In genomic region chr14:80049055-80049454, GRCh38 we compare ENCODE assay signal across 28 cellular contexts.
"Had no signal": no experiment of that assay in that cellular context is flagged by ENCODE, and none has a peak within 500 bp of the region (broad histone marks: within the 10 kb centered on the region; RNA-seq: fewer than 3 reads in every experiment).

No MANE protein-coding gene starts in this region.

- H3K27me3 ChIP-seq: pancreas, stomach, testis, thyroid gland, transverse colon, upper lobe of left lung, vagina had no signal

- H3K36me3 Mint-ChIP-seq: mesothelial cell of epicardium; naive thymus-derived CD4-positive, alpha-beta T cell; natural killer cell treated with Interleukin-12 subunit alpha and Interleukin-12 subunit beta and Interleukin-15 and Interleukin-18, amount 100 ng/mL, for 72 hours; stimulated activated naive B cell treated with anti-CD40 and anti-IgM and Interleukin-4, amounts not matched to agents 10 μg/mL and 1 μg/mL and 100 μg/mL, for 72 hours had no signal

- H3K27me3 Mint-ChIP-seq: naive thymus-derived CD4-positive, alpha-beta T cell; natural killer cell treated with Interleukin-12 subunit alpha and Interleukin-12 subunit beta and Interleukin-15 and Interleukin-18, amount 100 ng/mL, for 72 hours; stimulated activated naive B cell treated with anti-CD40 and anti-IgM and Interleukin-4, amounts not matched to agents 10 μg/mL and 1 μg/mL and 100 μg/mL, for 72 hours had no signal

- H3K27ac ChIP-seq: left ventricle myocardium inferior, pancreas, prostate gland, skin epidermis, stomach, testis, thyroid gland, transverse colon, upper lobe of left lung, vagina had no signal

- H3K4me3 Mint-ChIP-seq: mesothelial cell of epicardium; naive thymus-derived CD4-positive, alpha-beta T cell; natural killer cell treated with Interleukin-12 subunit alpha and Interleukin-12 subunit beta and Interleukin-15 and Interleukin-18, amount 100 ng/mL, for 72 hours; stimulated activated naive B cell treated with anti-CD40 and anti-IgM and Interleukin-4, amounts not matched to agents 10 μg/mL and 1 μg/mL and 100 μg/mL, for 72 hours had no signal

- H3K4me1 Mint-ChIP-seq: mesothelial cell of epicardium; naive thymus-derived CD4-positive, alpha-beta T cell; stimulated activated naive B cell treated with anti-CD40 and anti-IgM and Interleukin-4, amounts not matched to agents 10 μg/mL and 1 μg/mL and 100 μg/mL, for 72 hours had no signal

- H3K4me3 ChIP-seq: left ventricle myocardium inferior, lung, mucosa of descending colon, pancreas, prostate gland, skin epidermis, stomach, testis, thyroid gland, transverse colon, upper lobe of left lung, vagina had no signal

- H3K36me3 ChIP-seq: left ventricle myocardium inferior, pancreas, prostate gland, stomach, thyroid gland, transverse colon, upper lobe of left lung, vagina had no signal

- H3K4me1 ChIP-seq: left ventricle myocardium inferior, pancreas, prostate gland, stomach, testis, thyroid gland, transverse colon, upper lobe of left lung, vagina had no signal

- H3K9me3 ChIP-seq: pancreas, prostate gland, stomach, testis, thyroid gland, transverse colon, upper lobe of left lung, vagina had no signal

- DNase-seq: islet precursor cell; left ventricle myocardium inferior; mesendoderm; mucosa of descending colon; naive thymus-derived CD4-positive, alpha-beta T cell; nucleus accumbens; pancreas; posterior cingulate gyrus; retina; right cardiac atrium; stimulated activated CD4-positive, alpha-beta T cell treated with anti-CD3 and anti-CD28 coated beads, Interleukin-12 subunit alpha, Interleukin-12 subunit beta, amount 100 ng/mL, for 4 hours; stimulated activated CD4-positive, alpha-beta T cell treated with anti-CD3 and anti-CD28 coated beads, Interleukin-15, amount 100 ng/mL, for 24 hours; stimulated activated CD4-positive, alpha-beta T cell treated with anti-CD3 and anti-CD28 coated beads, Interleukin-2, amount 100 ng/mL, for 24 hours; stimulated activated CD4-positive, alpha-beta T cell treated with anti-CD3 and anti-CD28 coated beads, Interleukin-4, amount 100 ng/mL, for 1 hour; stimulated activated naive B cell treated with anti-CD40 and anti-IgM and Interleukin-4, amounts not matched to agents 10 μg/mL and 1 μg/mL and 100 μg/mL, for 72 hours; stimulated activated naive CD8-positive, alpha-beta T cell treated with anti-CD3 and anti-CD28 coated beads, Interleukin-15, Interleukin-2, amounts not matched to agents 100 U/mL and 50 U/mL, for 24 hours; stomach; testis; thyroid gland; transverse colon; upper lobe of left lung had no signal

- ATAC-seq: mucosa of descending colon; naive thymus-derived CD4-positive, alpha-beta T cell; natural killer cell treated with Interleukin-12 subunit alpha and Interleukin-12 subunit beta and Interleukin-15 and Interleukin-18, amount 100 ng/mL, for 72 hours; pancreas; right cardiac atrium; sciatic nerve; stimulated activated naive B cell treated with anti-CD40 and anti-IgM and Interleukin-4, amounts not matched to agents 10 μg/mL and 1 μg/mL and 100 μg/mL, for 72 hours; stimulated activated naive CD8-positive, alpha-beta T cell treated with anti-CD3 and anti-CD28 coated beads, Interleukin-15, Interleukin-2, amounts not matched to agents 100 U/mL and 50 U/mL, for 24 hours had no signal
